20 cellular contexts compared by ENCODE assay signal in the genomic region with DNA sequence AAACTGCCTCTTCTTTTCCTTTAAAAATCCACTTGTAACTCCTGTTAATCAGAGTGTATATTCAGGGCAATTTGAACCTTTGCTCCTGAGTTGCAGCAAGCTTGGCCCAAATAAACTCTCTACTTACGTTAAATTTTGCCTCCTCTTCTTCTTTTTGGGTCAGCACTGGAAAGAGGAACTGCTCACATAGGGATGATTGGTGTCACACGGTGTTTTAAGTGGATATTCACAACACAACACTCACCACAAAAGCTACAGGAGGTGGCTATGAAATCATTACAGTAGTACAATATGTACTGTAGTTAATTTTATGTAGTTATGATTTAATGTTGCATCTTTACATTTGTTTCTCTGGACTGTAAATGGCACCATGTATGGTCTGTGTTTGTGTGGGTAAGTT.
DNase-seq lines count a peak whose midpoint lies in the region; ATAC-seq and TF ChIP-seq lines count a peak whose summit lies in the region.
"Had no signal": no experiment of that assay in that cellular context is flagged by ENCODE, and none has a peak within 500 bp of the region (broad histone marks: within the 10 kb centered on the region; RNA-seq: fewer than 3 reads in every experiment).

No MANE protein-coding gene starts in this region.

- peaks cover 93% of the 10 kb centered on the region for H3K4me1 Mint-ChIP-seq in CD4-positive, alpha-beta T cell (ENCODE audit: low read depth)
- peaks cover 13% of the 10 kb centered on the region for H3K4me1 Mint-ChIP-seq in memory B cell

- no peaks in the 10 kb centered on the region for H3K27me3 ChIP-seq in CD4-positive, alpha-beta T cell (ENCODE audit: control insufficient read depth, insufficient read depth, low read length)
- H3K27me3 ChIP-seq: Peyer's patch had no signal

- in situ Hi-C loops in KBM-7 (cut with MboI; ENCODE audit: low pct_unique_long_range_greater_than_20kb, low sequenced_read_pairs), result no loop called here

- intact Hi-C loops in CD4-positive, alpha-beta T cell (cut with DNase I, micrococcal nuclease), result loop anchor here in 1 of 2 experiments (5.0 to 10.0 kb wide), 2 partner anchors 187 to 510 kb away; no protein-coding TSS in a partner anchor

- H3K27me3 Mint-ChIP-seq in CD4-positive, alpha-beta T cell, result no peaks in the 10 kb centered on the region
- no peaks in the 10 kb centered on the region for H3K27me3 Mint-ChIP-seq in memory B cell

- H3K4me3 Mint-ChIP-seq in CD4-positive, alpha-beta T cell, result no peak overlapping the region
- no peak overlapping the region for H3K4me3 Mint-ChIP-seq in memory B cell
- H3K4me3 Mint-ChIP-seq: HFFc6 had no signal

- CTCF ChIA-PET in CD4-positive, alpha-beta T cell (lab: Charles Lee), result no interaction called here

- DNase-seq in CD4-positive, alpha-beta T cell, result no peak
- peak; percentile 14 for DNase-seq in KBM-7
- DNase-seq in OCI-M1 (lab: John Stamatoyannopoulos, UW), result peak; percentile 44
- DNase-seq in memory B cell (ENCODE audit: low spot score in 2 of 2), result no peak
- DNase-seq in NCI-H2196 (lab: John Stamatoyannopoulos, UW; ENCODE audit: unreplicated experiment), result no peak
- DNase-seq in coronary artery (ENCODE audit: low spot score), result no peak
- no peak for DNase-seq in germinal center (ENCODE audit: low spot score)
- DNase-seq: DMS 273 treated with DMSO at 0.1 percent for 48 hours, GDM1, HFFc6, NCI-H1417, NCI-H187 treated with DMSO at 0.1 percent for 48 hours, NCI-H2171, NCI-H774, Peyer's patch had no signal

- no peak for ATAC-seq in CD4-positive, alpha-beta T cell (ENCODE audit: poor library complexity)
- peak; percentile 31 for ATAC-seq in memory B cell (ENCODE audit: low read depth)
- no peak for ATAC-seq in HG03469 (IDR thresholded peaks at IDR 0.05; ENCODE audit: unreplicated experiment)
- ATAC-seq: A549, Right ventricle myocardium inferior, SK-N-SH treated with all-trans-retinoic acid at 6 μM for 48 hours had no signal

- H3K27ac Mint-ChIP-seq in CD4-positive, alpha-beta T cell, result peak overlapping the region; percentile 84
- H3K27ac Mint-ChIP-seq in memory B cell, result no peak overlapping the region
- H3K27ac Mint-ChIP-seq: HFFc6 had no signal

- H3K9me3 ChIP-seq in CD4-positive, alpha-beta T cell (ENCODE audit: control insufficient read depth, low read length), result no peaks in the 10 kb centered on the region
- H3K9me3 ChIP-seq: Peyer's patch had no signal

- H3K4me3 ChIP-seq in coronary artery, result no peak overlapping the region
- H3K4me3 ChIP-seq: A549; BLaER1 treated with 17β-estradiol and CSF1 and Interleukin-3, amounts not matched to agents 10 nM and 100 nM; Peyer's patch had no signal

- no peak overlapping the region for H3K27ac ChIP-seq in CD4-positive, alpha-beta T cell (ENCODE audit: low read depth, low read length)
- no peak overlapping the region for H3K27ac ChIP-seq in coronary artery
- H3K27ac ChIP-seq: A549; BLaER1 treated with 17β-estradiol and CSF1 and Interleukin-3, amounts not matched to agents 10 nM and 100 nM had no signal

- no peak for TF ChIP-seq CTCF in CD4-positive, alpha-beta T cell (IDR thresholded peaks at IDR 0.05)
- no peak for TF ChIP-seq CTCF in coronary artery (IDR thresholded peaks at IDR 0.05)

- no peaks in the 10 kb centered on the region for H3K9me3 Mint-ChIP-seq in CD4-positive, alpha-beta T cell
- H3K9me3 Mint-ChIP-seq in memory B cell, result peaks cover 5% of the 10 kb centered on the region

- H3K36me3 Mint-ChIP-seq in CD4-positive, alpha-beta T cell (ENCODE audit: low read depth), result peaks cover 52% of the 10 kb centered on the region
- H3K36me3 Mint-ChIP-seq in memory B cell, result peaks cover 19% of the 10 kb centered on the region

- POLR2A ChIA-PET in CD4-positive, alpha-beta T cell (lab: Charles Lee), result interaction anchor here (0.7 to 2.7 kb wide), 6 partner anchors 10 to 46 kb away, joined by 3 to 13 read pairs (median 7); no protein-coding TSS in a partner anchor

Comparison
In these comparisons a context has a peak if more than half of its experiments do, and no peak if none do; other contexts are left out.
1. DNase-seq: peak in KBM-7 (single experiment) and OCI-M1 (single experiment); none in CD4-positive, alpha-beta T cell (0 of 10), memory B cell (0 of 2), NCI-H2196 (single experiment), coronary artery (single experiment) and germinal center (single experiment).